Comparison of ENCODE assay signal across 10 cellular contexts in genomic region chr17:20896153-20896649, GRCh38.
DNase-seq lines count a peak whose midpoint lies in the region; ATAC-seq and TF ChIP-seq lines count a peak whose summit lies in the region.
"Had no signal": no experiment of that assay in that cellular context is flagged by ENCODE, and none has a peak within 500 bp of the region (broad histone marks: within the 10 kb centered on the region; RNA-seq: fewer than 3 reads in every experiment).

No MANE protein-coding gene starts in this region.

- no peak for ATAC-seq in GM21528 (IDR thresholded peaks at IDR 0.05; ENCODE audit: low FRiP score, unreplicated experiment)
- no peak for ATAC-seq in GM18867 (IDR thresholded peaks at IDR 0.05; ENCODE audit: unreplicated experiment)

- DNase-seq in GM03348 (ENCODE audit: low spot score) (peak; percentile 12), fibroblast of the aortic adventitia (ENCODE audit: low read depth) (peak; percentile 23), superior temporal gyrus (ENCODE audit: extremely low spot score) (no peak), GM19240 (ENCODE audit: insufficient read length, low spot score) (no peak)
- DNase-seq in activated CD8-positive, alpha-beta memory T cell treated with anti-CD3 and anti-CD28 coated beads, Interleukin-2, amount 50 U/mL, for 4 hours, result peak; percentile 37
- DNase-seq in stimulated activated CD4-positive, alpha-beta T cell treated with anti-CD3 and anti-CD28 coated beads, Interleukin-12 subunit alpha, Interleukin-12 subunit beta, amount 100 ng/mL, for 4 hours, result peak; percentile 19
- DNase-seq: occipital lobe, SHP77 treated with DMSO at 0.1 percent for 48 hours had no signal

- TF ChIP-seq CTCF in fibroblast of the aortic adventitia (IDR thresholded peaks at IDR 0.05; ENCODE audit: insufficient read depth, low read length), result peak; percentile 13

- H3K4me3 ChIP-seq in fibroblast of the aortic adventitia (ENCODE audit: low read depth, low read length), result no peak overlapping the region

Comparison
In these comparisons a context has a peak if more than half of its experiments do, and no peak if none do; other contexts are left out.
1. DNase-seq: peak in GM03348 (single experiment), activated CD8-positive, alpha-beta memory T cell treated with anti-CD3 and anti-CD28 coated beads, Interleukin-2, amount 50 U/mL, for 4 hours (single experiment), fibroblast of the aortic adventitia (single experiment) and stimulated activated CD4-positive, alpha-beta T cell treated with anti-CD3 and anti-CD28 coated beads, Interleukin-12 subunit alpha, Interleukin-12 subunit beta, amount 100 ng/mL, for 4 hours (single experiment); none in superior temporal gyrus (single experiment) and GM19240 (single experiment).